Comparison of ENCODE assay signal across 9 cellular contexts in the genomic region with DNA sequence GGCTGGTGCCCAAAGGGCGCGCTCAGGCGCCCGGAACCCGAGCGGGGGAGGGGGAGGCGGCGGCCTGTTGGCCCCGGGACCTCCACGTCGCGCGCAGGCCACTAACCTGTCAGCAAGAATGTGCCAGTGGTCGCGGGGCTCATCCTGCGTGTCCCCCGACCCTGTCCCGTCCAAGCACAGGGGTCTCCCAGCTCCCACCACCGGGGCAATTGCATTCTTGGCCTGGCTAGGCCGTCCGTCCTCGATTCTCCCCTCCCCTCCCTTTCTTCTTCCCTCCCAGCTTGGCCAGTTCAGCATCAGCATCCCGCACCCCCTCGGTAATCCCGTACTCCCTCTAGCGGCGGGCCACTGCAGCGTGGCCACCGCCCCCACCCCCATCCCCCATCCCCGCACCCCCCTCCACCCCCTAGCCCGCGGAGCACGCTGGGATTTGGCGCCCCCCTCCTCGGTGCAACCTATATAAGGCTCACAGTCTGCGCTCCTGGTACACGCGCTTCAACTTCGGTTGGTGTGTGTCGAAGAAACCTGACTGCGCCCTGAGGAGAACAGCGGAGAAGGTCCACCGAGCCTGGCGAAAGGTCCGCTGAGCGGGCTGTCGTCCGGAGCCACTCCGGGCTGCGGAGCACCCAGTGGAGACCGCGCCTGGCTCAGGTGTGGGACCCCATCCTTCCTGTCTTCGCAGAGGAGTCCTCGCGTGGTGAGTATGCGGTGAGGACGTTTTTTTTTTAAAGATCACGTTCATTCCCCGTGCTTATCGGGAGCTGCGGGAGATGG. TPM values are rescaled to one million over a fixed set of nuclear protein-coding genes. Genes with fewer than 3 reads are reported as not detected.
DNase-seq lines count a peak whose midpoint lies in the region; ATAC-seq and TF ChIP-seq lines count a peak whose summit lies in the region.
"Had no signal": no experiment of that assay in that cellular context is flagged by ENCODE, and none has a peak within 500 bp of the region (broad histone marks: within the 10 kb centered on the region; RNA-seq: fewer than 3 reads in every experiment).

A gene with protein sequence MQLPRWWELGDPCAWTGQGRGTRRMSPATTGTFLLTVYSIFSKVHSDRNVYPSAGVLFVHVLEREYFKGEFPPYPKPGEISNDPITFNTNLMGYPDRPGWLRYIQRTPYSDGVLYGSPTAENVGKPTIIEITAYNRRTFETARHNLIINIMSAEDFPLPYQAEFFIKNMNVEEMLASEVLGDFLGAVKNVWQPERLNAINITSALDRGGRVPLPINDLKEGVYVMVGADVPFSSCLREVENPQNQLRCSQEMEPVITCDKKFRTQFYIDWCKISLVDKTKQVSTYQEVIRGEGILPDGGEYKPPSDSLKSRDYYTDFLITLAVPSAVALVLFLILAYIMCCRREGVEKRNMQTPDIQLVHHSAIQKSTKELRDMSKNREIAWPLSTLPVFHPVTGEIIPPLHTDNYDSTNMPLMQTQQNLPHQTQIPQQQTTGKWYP (minus strand): TSS at position 250 of the 774 bp plus-strand sequence. CDS start 35 bp downstream, at position 215.

- no peak for TF ChIP-seq EP300 in esophagus muscularis mucosa (IDR thresholded peaks at IDR 0.05)

- H3K27ac ChIP-seq in esophagus muscularis mucosa (replicated peaks in 1 of 4) (peak within 1 kb of the TSS; percentile 78 to 86 (median 82)), stomach smooth muscle (ENCODE audit: low read length) (peak within 1 kb of the TSS; percentile 71)

- intact Hi-C loops in esophagus muscularis mucosa (cut with DNase I): loop anchor here (5.0 kb wide), 1 partner anchor 204 kb away; no protein-coding TSS in a partner anchor
- intact Hi-C loops in mucosa of descending colon (cut with DNase I, micrococcal nuclease): no loop called here

- peak; percentile 71 for DNase-seq in DMS 273 treated with DMSO at 0.1 percent for 48 hours (lab: John Stamatoyannopoulos, UW)
- DNase-seq in HFF-Myc (ENCODE audit: extremely low read depth, low read depth): no peak
- DNase-seq in NCI-H510A treated with DMSO at 0.1 percent for 48 hours (lab: John Stamatoyannopoulos, UW): peak; percentile 62
- DNase-seq in activated T-cell treated with anti-CD3 and anti-CD28 coated beads, Interleukin-2, amount 50 U/mL, for 1 hour: peak; percentile 58
- no peak for DNase-seq in esophagus muscularis mucosa (ENCODE audit: extremely low spot score)
- DNase-seq in mucosa of descending colon: peak; percentile 62 to 70 (median 63)

- H3K9me3 ChIP-seq in esophagus muscularis mucosa (no peaks in the 10 kb centered on the region), mucosa of descending colon (peaks cover 2% of the 10 kb centered on the region), stomach smooth muscle (ENCODE audit: control insufficient read depth in 2 of 2, low read length in 2 of 2) (no peaks in the 10 kb centered on the region)

- H3K4me1 ChIP-seq in esophagus muscularis mucosa: peaks cover 3 to 25% (median 16%) of the 10 kb centered on the region in 4 donors
- H3K4me1 ChIP-seq in mucosa of descending colon (ENCODE audit: low read depth): peaks cover 12% of the 10 kb centered on the region
- H3K4me1 ChIP-seq in stomach smooth muscle (ENCODE audit: control insufficient read depth, insufficient read depth, low read length): peaks cover 5% of the 10 kb centered on the region

- ATAC-seq in mucosa of descending colon (peak; percentile 21), GM19467 (IDR thresholded peaks at IDR 0.05; ENCODE audit: unreplicated experiment) (no peak)
- ATAC-seq: activated naive CD4-positive, alpha-beta T cell treated with anti-CD3 and anti-CD28 coated beads, Interleukin-2, amount 50 U/mL, for 72 hours had no signal

- 19% methylated on average over 30 of the region's 61 CpGs for WGBS in esophagus muscularis mucosa

- TF ChIP-seq CTCF in HFF-Myc (IDR thresholded peaks at IDR 0.05; ENCODE audit: low read depth, low read length, missing control alignments) (peak; percentile 37), esophagus muscularis mucosa (IDR thresholded peaks at IDR 0.05) (peak; percentile 29 to 91 (median 78)), mucosa of descending colon (IDR thresholded peaks at IDR 0.05) (peak; percentile 37)

- no peak for TF ChIP-seq POLR2A in esophagus muscularis mucosa (IDR thresholded peaks at IDR 0.05; ENCODE audit: low read depth)

- peak within 1 kb of the TSS; percentile 83 to 85 for H3K9ac ChIP-seq in stomach smooth muscle (ENCODE audit: low read length in 2 of 2)

- H3K4me3 ChIP-seq in HFF-Myc (replicated peaks; ENCODE audit: low read depth, low read length): peak within 1 kb of the TSS; percentile 58
- H3K4me3 ChIP-seq in esophagus muscularis mucosa: peak within 1 kb of the TSS; percentile 67 to 82 (median 74)
- H3K4me3 ChIP-seq in mucosa of descending colon: peak within 1 kb of the TSS; percentile 14
- H3K4me3 ChIP-seq in stomach smooth muscle (ENCODE audit: low read length in 2 of 2): peak within 1 kb of the TSS; percentile 79 to 90

- H3K36me3 ChIP-seq in esophagus muscularis mucosa (no peaks in the 10 kb centered on the region), mucosa of descending colon (ENCODE audit: low read depth) (no peaks in the 10 kb centered on the region), stomach smooth muscle (ENCODE audit: control insufficient read depth in 2 of 2, insufficient read depth in 2 of 2, low read length in 2 of 2) (no peaks in the 10 kb centered on the region)

- H3K27me3 ChIP-seq in esophagus muscularis mucosa (peaks cover 0 to 3% (median 0%) of the 10 kb centered on the region in 4 donors), stomach smooth muscle (ENCODE audit: control insufficient read depth in 1 of 2, insufficient read depth in 2 of 2, low read length in 2 of 2) (no peaks in the 10 kb centered on the region)

RNA-seq across cellular contexts. Expression of the gene that starts here (rescaled TPM):
- total RNA-seq in esophagus muscularis mucosa (100 to 1,000 TPM in 1 of 4 donors, 10 to 100 TPM in 3; 72.6 to 135 (median 88.1) TPM), mucosa of descending colon (10 to 100 TPM in 1 of 3 donors, 1 to 10 TPM in 2; 6.8 to 70.2 (median 6.8) TPM)

Comparison
In these comparisons a context has a peak if more than half of its experiments do, and no peak if none do; other contexts are left out.
1. DNase-seq: peak in DMS 273 treated with DMSO at 0.1 percent for 48 hours (single experiment), NCI-H510A treated with DMSO at 0.1 percent for 48 hours (single experiment), activated T-cell treated with anti-CD3 and anti-CD28 coated beads, Interleukin-2, amount 50 U/mL, for 1 hour (single experiment) and mucosa of descending colon (3 of 3); none in HFF-Myc (single experiment) and esophagus muscularis mucosa (single experiment).
2. H3K4me3 ChIP-seq: peak in every context shown above with its lines; median percentile 84 in stomach smooth muscle; 74 in esophagus muscularis mucosa; 58 in HFF-Myc; 14 in mucosa of descending colon.
3. Peak in every context shown above with its lines, with median percentiles within 50 percentile points of each other: CTCF ChIP-seq.